Comparison of ENCODE assay signal across 8 cellular contexts in genomic region chr11:2928605-2929510, GRCh38. TPM values are rescaled to one million over a fixed set of nuclear protein-coding genes. Genes with fewer than 3 reads are reported as not detected.
A peak's percentile ranks its signal among the peaks of the same experiment; 100 is the strongest.
DNase-seq lines count a peak whose midpoint lies in the region; ATAC-seq, FAIRE-seq and TF ChIP-seq lines count a peak whose summit lies in the region.

PHLDA2 (minus strand) TSS chr11:2929420; CDS start chr11:2929364, 56 bp downstream.

- TF ChIP-seq CTCF in testis (IDR thresholded peaks at IDR 0.05), result no peak

- TF ChIP-seq POLR2A in erythroblast (IDR thresholded peaks at IDR 0.05; ENCODE audit: low read length), result no peak
- no peak for TF ChIP-seq POLR2A in testis (IDR thresholded peaks at IDR 0.05)
- TF ChIP-seq POLR2A in GM12892 (IDR thresholded peaks at IDR 0.05; ENCODE audit: low read depth, low read length), result no peak

- CTCF ChIA-PET in activated CD8-positive, alpha-beta memory T cell treated with anti-CD3 and anti-CD28 coated beads, Interleukin-2, amount 10 ng/mL, durations not matched to agents 7 days and 5 days (lab: Charles Lee), result interaction anchor here (1.2 to 5.1 kb wide), 15 partner anchors 9 to 395 kb away, joined by 3 to 51 read pairs (median 15); a partner anchor contains a TSS

- no peaks in the 10 kb centered on the region for H3K36me3 ChIP-seq in muscle layer of duodenum (ENCODE audit: control insufficient read depth in 1 of 2, insufficient read depth in 2 of 2, low read length in 2 of 2)
- no peaks in the 10 kb centered on the region for H3K36me3 ChIP-seq in testis (ENCODE audit: low read depth, missing control alignments)

- peak within 1 kb of the TSS; percentile 64 for H3K4me3 Mint-ChIP-seq in activated CD8-positive, alpha-beta memory T cell treated with anti-CD3 and anti-CD28 coated beads, Interleukin-2, amount 10 ng/mL, durations not matched to agents 7 days and 5 days

- H3K9me3 Mint-ChIP-seq in activated CD8-positive, alpha-beta memory T cell treated with anti-CD3 and anti-CD28 coated beads, Interleukin-2, amount 10 ng/mL, durations not matched to agents 7 days and 5 days (ENCODE audit: low read depth), result no peaks in the 10 kb centered on the region

- no peaks in the 10 kb centered on the region for H3K27me3 ChIP-seq in muscle layer of duodenum (ENCODE audit: low read depth, low read length)
- H3K27me3 ChIP-seq in testis, result no peaks in the 10 kb centered on the region

- H3K27ac ChIP-seq in muscle layer of duodenum (ENCODE audit: low read length) (peak within 1 kb of the TSS; percentile 86), testis (peak within 1 kb of the TSS in 1 of 2 donors; percentile 14)

- H3K4me1 ChIP-seq in muscle layer of duodenum (ENCODE audit: control insufficient read depth in 1 of 2, insufficient read depth in 2 of 2, low read length in 2 of 2), result peaks cover 0 to 25% of the 10 kb centered on the region in 2 donors
- H3K4me1 ChIP-seq in testis, result peaks cover 12% of the 10 kb centered on the region

- H3K4me3 ChIP-seq in GM08714 (ENCODE audit: low read length) (peak within 1 kb of the TSS; percentile 26; the same call in 1 of the 2 replicates), muscle layer of duodenum (ENCODE audit: low read depth in 1 of 2, low read length in 2 of 2) (peak within 1 kb of the TSS; percentile 53 to 69), testis (peak within 1 kb of the TSS; percentile 34 to 58)

- no peak for FAIRE-seq in GM12892 (lab: Jason Lieb, UNC)

- ATAC-seq in activated CD8-positive, alpha-beta memory T cell treated with anti-CD3 and anti-CD28 coated beads, Interleukin-2, amount 10 ng/mL, durations not matched to agents 7 days and 5 days, result peak; percentile 40
- ATAC-seq in GM21423 (IDR thresholded peaks at IDR 0.05; ENCODE audit: unreplicated experiment), result no peak

- H3K9me3 ChIP-seq in muscle layer of duodenum (ENCODE audit: control insufficient read depth in 1 of 2, low read length in 2 of 2), result no peaks in the 10 kb centered on the region
- H3K9me3 ChIP-seq in testis, result no peaks in the 10 kb centered on the region

- DNase-seq in NCI-H2196 (lab: John Stamatoyannopoulos, UW; ENCODE audit: unreplicated experiment) (peak; percentile 61), erythroblast (lab: John Stamatoyannopoulos, UW) (peak; percentile 53 to 61), testis (peak; percentile 42), GM12892 (ENCODE audit: insufficient read length) (no peak)
- DNase-seq in activated CD8-positive, alpha-beta memory T cell treated with anti-CD3 and anti-CD28 coated beads, Interleukin-2, amount 10 ng/mL, durations not matched to agents 7 days and 5 days, result peak; percentile 79

- peak within 1 kb of the TSS; percentile 33 for H3K27ac Mint-ChIP-seq in activated CD8-positive, alpha-beta memory T cell treated with anti-CD3 and anti-CD28 coated beads, Interleukin-2, amount 10 ng/mL, durations not matched to agents 7 days and 5 days

- peaks cover 22% of the 10 kb centered on the region for H3K27me3 Mint-ChIP-seq in activated CD8-positive, alpha-beta memory T cell treated with anti-CD3 and anti-CD28 coated beads, Interleukin-2, amount 10 ng/mL, durations not matched to agents 7 days and 5 days

- no peaks in the 10 kb centered on the region for H3K36me3 Mint-ChIP-seq in activated CD8-positive, alpha-beta memory T cell treated with anti-CD3 and anti-CD28 coated beads, Interleukin-2, amount 10 ng/mL, durations not matched to agents 7 days and 5 days

- WGBS in testis, 2 donors, result 0 to 3% methylated on average over 7 to 78 of the region's 109 CpGs

- peaks cover 36% of the 10 kb centered on the region for H3K4me1 Mint-ChIP-seq in activated CD8-positive, alpha-beta memory T cell treated with anti-CD3 and anti-CD28 coated beads, Interleukin-2, amount 10 ng/mL, durations not matched to agents 7 days and 5 days

- intact Hi-C loops in testis (cut with DNase I; ENCODE audit: low total_unique reads), result no loop called here

RNA-seq across cellular contexts. Expression of gene PHLDA2, which starts in this region (rescaled TPM):
- total RNA-seq in activated CD8-positive, alpha-beta memory T cell treated with anti-CD3 and anti-CD28 coated beads, Interleukin-2, amount 10 ng/mL, durations not matched to agents 7 days and 5 days, result 1 to 10 TPM; 1.1 to 3.6 TPM
- 1 to 10 TPM; 2.2 to 4.0 TPM for total RNA-seq in testis
- polyA plus RNA-seq in testis (ENCODE audit: insufficient read depth, low read depth, low replicate concordance), result 0.62 TPM
- not detected for polyA plus RNA-seq in GM12892 (2012; ENCODE audit: missing spikeins)
